In the genomic region with DNA sequence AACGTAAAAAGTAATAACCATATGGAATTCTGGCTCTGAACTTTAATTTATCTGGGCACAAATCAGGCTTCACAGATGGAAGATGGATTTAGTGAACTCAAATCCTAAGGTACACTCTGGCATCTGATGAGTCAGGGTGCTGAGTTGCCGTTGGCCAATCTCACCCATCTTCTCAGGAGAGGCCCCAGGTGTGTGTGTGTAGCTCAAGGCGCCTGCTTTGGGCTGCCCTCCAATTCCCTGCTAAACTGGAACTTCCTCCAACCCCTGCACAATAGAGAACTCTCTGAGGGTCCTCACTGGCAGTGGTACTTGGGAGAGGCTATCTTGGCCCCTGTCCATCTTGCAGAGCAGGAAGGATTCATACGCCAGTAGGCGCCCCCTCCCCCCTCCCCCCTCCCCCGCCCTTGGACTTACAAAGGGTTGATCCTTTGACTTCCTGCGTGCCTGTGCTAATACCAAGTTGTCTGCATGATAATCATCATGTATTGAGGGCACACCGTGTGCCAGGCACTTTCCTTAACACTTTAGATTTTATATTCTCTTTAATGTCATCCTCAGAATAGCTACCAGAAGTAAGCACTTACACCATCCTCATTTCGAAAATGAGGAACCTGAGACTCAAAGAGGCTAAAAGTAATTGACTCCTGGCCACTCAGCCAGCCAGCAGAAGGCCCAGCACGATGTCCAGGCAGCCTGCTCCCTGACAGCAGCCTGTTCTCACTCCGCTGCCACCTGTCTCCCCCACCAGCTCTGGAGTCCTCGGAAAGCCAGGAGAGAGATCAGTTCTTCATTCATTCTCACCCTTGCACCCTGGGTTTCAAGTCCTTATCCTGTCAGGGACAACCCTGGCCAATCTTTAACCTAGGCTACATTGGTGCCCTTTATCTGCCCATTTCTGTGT, we compare ENCODE assay signal across 1 cellular context.
TF ChIP-seq lines count a peak whose summit lies in the region.

No MANE protein-coding gene starts in this region.

TF ChIP-seq in IMR-90, 13 proteins besides CTCF, POLR2A, EP300 and RAD21:
- TF ChIP-seq BHLHE40 (IDR thresholded peaks at IDR 0.05; ENCODE audit: low read depth, low read length): no peak
- TF ChIP-seq, protein P1, sequence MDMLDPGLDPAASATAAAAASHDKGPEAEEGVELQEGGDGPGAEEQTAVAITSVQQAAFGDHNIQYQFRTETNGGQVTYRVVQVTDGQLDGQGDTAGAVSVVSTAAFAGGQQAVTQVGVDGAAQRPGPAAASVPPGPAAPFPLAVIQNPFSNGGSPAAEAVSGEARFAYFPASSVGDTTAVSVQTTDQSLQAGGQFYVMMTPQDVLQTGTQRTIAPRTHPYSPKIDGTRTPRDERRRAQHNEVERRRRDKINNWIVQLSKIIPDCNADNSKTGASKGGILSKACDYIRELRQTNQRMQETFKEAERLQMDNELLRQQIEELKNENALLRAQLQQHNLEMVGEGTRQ (IDR thresholded peaks at IDR 0.05; ENCODE audit: low read depth, low read length): no peak
- TF ChIP-seq MXI1 (IDR thresholded peaks at IDR 0.05; ENCODE audit: borderline replicate concordance, low read depth, low read length): no peak
- TF ChIP-seq MAZ (IDR thresholded peaks at IDR 0.05; ENCODE audit: borderline replicate concordance, low read depth, low read length): no peak
- no peak for TF ChIP-seq SMC3 (IDR thresholded peaks at IDR 0.05; ENCODE audit: low read depth, low read length)
